ENCODE assay signal across 2 cellular contexts in genomic region chr11:123537726-123538125, GRCh38.
TF ChIP-seq lines count a peak whose summit lies in the region.

No MANE protein-coding gene starts in this region.

TF ChIP-seq in SK-N-SH, 30 proteins besides CTCF, POLR2A, EP300 and RAD21 (continued from another document):
- TF ChIP-seq TCF12 (IDR thresholded peaks at IDR 0.05) = no peak
- peak; percentile 18; the same call in 1 of the 2 replicates for TF ChIP-seq PBX3 (IDR thresholded peaks at IDR 0.05)
- TF ChIP-seq FOSL2 (IDR thresholded peaks at IDR 0.05; ENCODE audit: borderline replicate concordance, low read depth) = no peak

TF ChIP-seq in SK-N-SH treated with all-trans-retinoic acid at 6 μM for 48 hours, 23 proteins besides CTCF, POLR2A, EP300 and RAD21 (continued from another document):
- TF ChIP-seq ZNF70 (CRISPR knock-in tag; IDR thresholded peaks at IDR 0.05) = no peak
- TF ChIP-seq ZFP30 (CRISPR knock-in tag; IDR thresholded peaks at IDR 0.05) = no peak
- no peak for TF ChIP-seq GLIS3 (CRISPR knock-in tag; IDR thresholded peaks at IDR 0.05)
- no peak for TF ChIP-seq ARNTL (CRISPR knock-in tag; IDR thresholded peaks at IDR 0.05; ENCODE audit: borderline replicate concordance, low read depth)
- TF ChIP-seq ZNF8 (CRISPR knock-in tag; IDR thresholded peaks at IDR 0.05) = no peak
